17 cellular contexts compared by ENCODE assay signal in the genomic region with DNA sequence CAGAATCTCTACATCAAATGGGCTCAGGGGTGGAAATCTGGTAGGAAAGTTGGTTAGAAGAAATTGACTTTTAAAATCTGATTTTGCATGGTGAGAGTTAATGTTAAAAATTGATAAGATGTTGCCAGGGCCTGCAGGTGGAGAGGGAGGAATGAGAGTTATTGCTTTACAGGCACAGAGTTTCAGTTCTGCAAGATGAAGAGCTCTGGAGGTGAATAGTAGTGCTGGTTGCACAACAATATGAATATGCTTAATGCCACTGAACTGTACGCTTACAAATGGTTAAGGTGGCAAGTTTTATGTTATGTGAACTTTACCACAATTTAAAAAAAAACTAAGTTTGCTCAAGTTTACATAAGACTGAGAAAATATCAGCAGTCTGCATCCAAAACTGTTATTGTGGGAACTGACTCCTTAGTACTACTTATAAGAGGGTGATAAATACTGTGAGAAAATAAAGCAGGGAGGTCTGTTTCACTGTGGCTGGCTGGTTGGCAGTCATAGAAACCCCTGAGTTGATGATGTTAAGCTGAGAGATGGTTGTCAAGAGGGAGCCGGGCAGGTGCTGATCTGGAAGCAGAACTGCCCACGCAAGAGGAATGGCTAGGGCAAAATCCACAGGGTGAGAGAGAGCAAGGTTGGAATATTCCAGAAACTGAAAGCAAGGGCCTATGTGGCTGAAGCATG.
DNase-seq lines count a peak whose midpoint lies in the region; ATAC-seq lines count a peak whose summit lies in the region.
"Had no signal": no experiment of that assay in that cellular context is flagged by ENCODE, and none has a peak within 500 bp of the region (broad histone marks: within the 10 kb centered on the region; RNA-seq: fewer than 3 reads in every experiment).

No MANE protein-coding gene starts in this region.

- ATAC-seq in stimulated activated naive CD8-positive, alpha-beta T cell treated with anti-CD3 and anti-CD28 coated beads, Interleukin-15, Interleukin-2, amounts not matched to agents 100 U/mL and 50 U/mL, for 24 hours = no peak
- peak; percentile 49 for ATAC-seq in GM21576 (IDR thresholded peaks at IDR 0.05; ENCODE audit: unreplicated experiment)
- peak; percentile 45 for ATAC-seq in stimulated activated naive CD8-positive, alpha-beta T cell treated with anti-CD3 and anti-CD28 coated beads, Interleukin-15, amount 100 ng/mL, for 72 hours

- peaks cover under 1% of the 10 kb centered on the region for H3K27me3 Mint-ChIP-seq in stimulated activated naive CD8-positive, alpha-beta T cell treated with anti-CD3 and anti-CD28 coated beads, Interleukin-15, Interleukin-2, amounts not matched to agents 100 ng/mL and 50 ng/mL, for 24 hours
- H3K27me3 Mint-ChIP-seq in stimulated activated naive CD8-positive, alpha-beta T cell treated with anti-CD3 and anti-CD28 coated beads, Interleukin-15, amount 100 ng/mL, for 72 hours = no peaks in the 10 kb centered on the region
- H3K27me3 Mint-ChIP-seq: activated naive CD4-positive, alpha-beta T cell treated with anti-CD3 and anti-CD28 coated beads, Interleukin-2, amount 10 ng/mL, durations not matched to agents 7 days and 5 days; dendritic cell treated with granulocyte-macrophage colony-stimulating factor and Interleukin-4, amounts not matched to agents 40 ng/mL and 50 ng/mL, for 4 days had no signal

- no peaks in the 10 kb centered on the region for H3K9me3 Mint-ChIP-seq in stimulated activated naive CD8-positive, alpha-beta T cell treated with anti-CD3 and anti-CD28 coated beads, Interleukin-15, Interleukin-2, amounts not matched to agents 100 ng/mL and 50 ng/mL, for 24 hours
- no peaks in the 10 kb centered on the region for H3K9me3 Mint-ChIP-seq in stimulated activated naive CD8-positive, alpha-beta T cell treated with anti-CD3 and anti-CD28 coated beads, Interleukin-15, amount 100 ng/mL, for 72 hours
- H3K9me3 Mint-ChIP-seq: activated naive CD4-positive, alpha-beta T cell treated with anti-CD3 and anti-CD28 coated beads, Interleukin-2, amount 10 ng/mL, durations not matched to agents 7 days and 5 days; dendritic cell treated with granulocyte-macrophage colony-stimulating factor and Interleukin-4, amounts not matched to agents 40 ng/mL and 50 ng/mL, for 4 days had no signal

- H3K4me1 Mint-ChIP-seq in stimulated activated naive CD8-positive, alpha-beta T cell treated with anti-CD3 and anti-CD28 coated beads, Interleukin-15, Interleukin-2, amounts not matched to agents 100 ng/mL and 50 ng/mL, for 24 hours (ENCODE audit: low read depth) = peaks cover 37% of the 10 kb centered on the region
- peaks cover 14% of the 10 kb centered on the region for H3K4me1 Mint-ChIP-seq in stimulated activated naive CD8-positive, alpha-beta T cell treated with anti-CD3 and anti-CD28 coated beads, Interleukin-15, amount 100 ng/mL, for 72 hours
- H3K4me1 Mint-ChIP-seq: activated naive CD4-positive, alpha-beta T cell treated with anti-CD3 and anti-CD28 coated beads, Interleukin-2, amount 10 ng/mL, durations not matched to agents 7 days and 5 days had no signal

- H3K36me3 Mint-ChIP-seq in stimulated activated naive CD8-positive, alpha-beta T cell treated with anti-CD3 and anti-CD28 coated beads, Interleukin-15, Interleukin-2, amounts not matched to agents 100 ng/mL and 50 ng/mL, for 24 hours (ENCODE audit: low read depth) = no peaks in the 10 kb centered on the region
- H3K36me3 Mint-ChIP-seq: activated naive CD4-positive, alpha-beta T cell treated with anti-CD3 and anti-CD28 coated beads, Interleukin-2, amount 10 ng/mL, durations not matched to agents 7 days and 5 days; brain had no signal

- no peak for DNase-seq in stimulated activated naive CD8-positive, alpha-beta T cell treated with anti-CD3 and anti-CD28 coated beads, Interleukin-15, Interleukin-2, amounts not matched to agents 100 U/mL and 50 U/mL, for 24 hours
- DNase-seq in NOMO-1 treated with DMSO at 0.1 percent for 48 hours (lab: John Stamatoyannopoulos, UW; ENCODE audit: unreplicated experiment) (peak; percentile 84), AG20443 (ENCODE audit: low spot score) (no peak)
- no peak for DNase-seq in stimulated activated naive CD8-positive, alpha-beta T cell treated with anti-CD3 and anti-CD28 coated beads, Interleukin-15, amount 100 ng/mL, for 72 hours
- DNase-seq in stimulated activated CD8-positive, alpha-beta memory T cell treated with anti-CD3 and anti-CD28 coated beads, Interleukin-4, amount 100 ng/mL, for 48 hours = no peak
- DNase-seq in stimulated activated naive CD4-positive, alpha-beta T cell (lab: John Stamatoyannopoulos, UW) = no peak
- DNase-seq: activated naive CD4-positive, alpha-beta T cell treated with anti-CD3 and anti-CD28 coated beads, Interleukin-2, amount 10 ng/mL, durations not matched to agents 7 days and 5 days; erythroblast; NCI-H1092; NCI-H226; PC-9; stimulated activated CD4-positive, alpha-beta T cell treated with anti-CD3 and anti-CD28 coated beads, Interleukin-4, amount 100 ng/mL, for 4 hours; WERI-Rb-1 had no signal

- H3K4me3 Mint-ChIP-seq in stimulated activated naive CD8-positive, alpha-beta T cell treated with anti-CD3 and anti-CD28 coated beads, Interleukin-15, Interleukin-2, amounts not matched to agents 100 ng/mL and 50 ng/mL, for 24 hours = no peak overlapping the region
- no peak overlapping the region for H3K4me3 Mint-ChIP-seq in stimulated activated naive CD8-positive, alpha-beta T cell treated with anti-CD3 and anti-CD28 coated beads, Interleukin-15, amount 100 ng/mL, for 72 hours
- H3K4me3 Mint-ChIP-seq: activated naive CD4-positive, alpha-beta T cell treated with anti-CD3 and anti-CD28 coated beads, Interleukin-2, amount 10 ng/mL, durations not matched to agents 7 days and 5 days; brain; dendritic cell treated with granulocyte-macrophage colony-stimulating factor and Interleukin-4, amounts not matched to agents 40 ng/mL and 50 ng/mL, for 4 days had no signal

- H3K27ac Mint-ChIP-seq in stimulated activated naive CD8-positive, alpha-beta T cell treated with anti-CD3 and anti-CD28 coated beads, Interleukin-15, Interleukin-2, amounts not matched to agents 100 ng/mL and 50 ng/mL, for 24 hours = peak overlapping the region; percentile 10
- peak overlapping the region in 1 of 2 donors; percentile 1 for H3K27ac Mint-ChIP-seq in stimulated activated naive CD8-positive, alpha-beta T cell treated with anti-CD3 and anti-CD28 coated beads, Interleukin-15, amount 100 ng/mL, for 72 hours
- H3K27ac Mint-ChIP-seq: activated naive CD4-positive, alpha-beta T cell treated with anti-CD3 and anti-CD28 coated beads, Interleukin-2, amount 10 ng/mL, durations not matched to agents 7 days and 5 days; brain; dendritic cell treated with granulocyte-macrophage colony-stimulating factor and Interleukin-4, amounts not matched to agents 40 ng/mL and 50 ng/mL, for 4 days had no signal
